Comparison of ENCODE assay signal across 13 cellular contexts in genomic region chr9:136096505-136097001, GRCh38. TPM values are rescaled to one million over a fixed set of nuclear protein-coding genes. Genes with fewer than 3 reads are reported as not detected.
DNase-seq lines count a peak whose midpoint lies in the region; ATAC-seq and TF ChIP-seq lines count a peak whose summit lies in the region.
"Had no signal": no experiment of that assay in that cellular context is flagged by ENCODE, and none has a peak within 500 bp of the region (broad histone marks: within the 10 kb centered on the region; RNA-seq: fewer than 3 reads in every experiment).

No MANE protein-coding gene starts in this region.

- no peaks in the 10 kb centered on the region for H3K9me2 ChIP-seq in GM23338 (ENCODE audit: insufficient read depth)

- H3K9me3 Mint-ChIP-seq in GM23338 (no peaks in the 10 kb centered on the region), neural crest cell (no peaks in the 10 kb centered on the region)
- H3K9me3 Mint-ChIP-seq: stimulated activated naive B cell treated with anti-CD40 and anti-IgM and Interleukin-4, amounts not matched to agents 10 μg/mL and 1 μg/mL and 100 μg/mL, for 72 hours had no signal

- ATAC-seq in GM23338: no peak
- no peak for ATAC-seq in GM21825 (IDR thresholded peaks at IDR 0.05; ENCODE audit: unreplicated experiment)
- ATAC-seq in GM21360 (IDR thresholded peaks at IDR 0.05; ENCODE audit: unreplicated experiment): no peak
- no peak for ATAC-seq in GM18511 (IDR thresholded peaks at IDR 0.05; ENCODE audit: unreplicated experiment)
- ATAC-seq: stimulated activated naive B cell treated with anti-CD40 and anti-IgM and Interleukin-4, amounts not matched to agents 10 μg/mL and 1 μg/mL and 100 μg/mL, for 72 hours had no signal

- peaks cover 22% of the 10 kb centered on the region for H3K4me1 ChIP-seq in GM23338 (ENCODE audit: insufficient read depth)
- peaks cover 16% of the 10 kb centered on the region for H3K4me1 ChIP-seq in adipocyte (ENCODE audit: control insufficient read depth, insufficient read depth, low read length)

- H3K4me3 Mint-ChIP-seq in GM23338 (peak overlapping the region; percentile 59), neural crest cell (peak overlapping the region; percentile 75)

- no peak for DNase-seq in AG10803 (ENCODE audit: low read depth)
- DNase-seq in GM23338 (ENCODE audit: low spot score): no peak
- no peak for DNase-seq in adipocyte (ENCODE audit: low read depth)
- no peak for DNase-seq in neural crest cell (ENCODE audit: low read depth, low spot score)
- DNase-seq in amygdala (lab: John Stamatoyannopoulos, UW): no peak
- DNase-seq: activated gamma-delta T cell; foreskin melanocyte; NCI-H1417 treated with DMSO at 0.1 percent for 48 hours; NCI-H69; stimulated activated naive B cell treated with anti-CD40 and anti-IgM and Interleukin-4, amounts not matched to agents 10 μg/mL and 1 μg/mL and 100 μg/mL, for 72 hours had no signal

- no peak for TF ChIP-seq CTCF in AG10803 (conservative IDR thresholded peaks at IDR 0.05; ENCODE audit: low read length)
- TF ChIP-seq CTCF in GM23338 (conservative IDR thresholded peaks at IDR 0.05; ENCODE audit: low read depth in 2 of 2): no peak
- TF ChIP-seq CTCF in neural crest cell (conservative IDR thresholded peaks at IDR 0.05): no peak

- H3K27me3 ChIP-seq in GM23338 (ENCODE audit: insufficient read depth) (peaks cover 31% of the 10 kb centered on the region), adipocyte (replicated peaks; ENCODE audit: control insufficient read depth, insufficient read depth, low read length) (peaks cover 4% of the 10 kb centered on the region)

- H3K4me3 ChIP-seq in AG10803 (ENCODE audit: low read length) (peak overlapping the region; percentile 63; the same call in 1 of the 2 replicates), GM23338 (no peak overlapping the region), adipocyte (ENCODE audit: low read length) (no peak overlapping the region)

- no peak overlapping the region for H2AFZ ChIP-seq in GM23338

- H3K4me2 ChIP-seq in GM23338: no peak overlapping the region

- no peaks in the 10 kb centered on the region for H3K36me3 Mint-ChIP-seq in GM23338 (ENCODE audit: low read depth)
- H3K36me3 Mint-ChIP-seq in neural crest cell (ENCODE audit: low read depth): no peaks in the 10 kb centered on the region
- H3K36me3 Mint-ChIP-seq: stimulated activated naive B cell treated with anti-CD40 and anti-IgM and Interleukin-4, amounts not matched to agents 10 μg/mL and 1 μg/mL and 100 μg/mL, for 72 hours had no signal

- H3K4me1 Mint-ChIP-seq in GM23338 (peaks cover 31% of the 10 kb centered on the region), neural crest cell (peaks cover 11% of the 10 kb centered on the region)

- H4K20me1 ChIP-seq in GM23338 (replicated peaks; ENCODE audit: insufficient read depth): no peaks in the 10 kb centered on the region

- H3K9ac ChIP-seq in adipocyte (ENCODE audit: low read length): peak overlapping the region; percentile 86

- no peaks in the 10 kb centered on the region for H3K9me3 ChIP-seq in adipocyte (ENCODE audit: control insufficient read depth, low read length)

- peaks cover 32% of the 10 kb centered on the region for H3K27me3 Mint-ChIP-seq in GM23338 (ENCODE audit: insufficient read depth, low read depth, poor library complexity)
- peaks cover 27% of the 10 kb centered on the region for H3K27me3 Mint-ChIP-seq in neural crest cell (ENCODE audit: low read depth)

- no peaks in the 10 kb centered on the region for H3K36me3 ChIP-seq in GM23338 (ENCODE audit: insufficient read depth)
- H3K36me3 ChIP-seq in adipocyte (ENCODE audit: control insufficient read depth, insufficient read depth, low read length, severe bottlenecking): no peaks in the 10 kb centered on the region

- no peaks in the 10 kb centered on the region for H3K79me2 ChIP-seq in GM23338 (replicated peaks; ENCODE audit: insufficient read depth)

- H3K27ac ChIP-seq in GM23338 (ENCODE audit: low read depth): no peak overlapping the region

- H3F3A ChIP-seq in GM23338 (replicated peaks; ENCODE audit: low read depth): peaks cover 6% of the 10 kb centered on the region; the same call in 1 of the 2 replicates

- H3K27ac Mint-ChIP-seq in GM23338 (no peak overlapping the region), neural crest cell (ENCODE audit: unreplicated experiment) (no peak overlapping the region)
- H3K27ac Mint-ChIP-seq: stimulated activated naive B cell treated with anti-CD40 and anti-IgM and Interleukin-4, amounts not matched to agents 10 μg/mL and 1 μg/mL and 100 μg/mL, for 72 hours had no signal

TF ChIP-seq in GM23338, 12 proteins besides CTCF, POLR2A, EP300 and RAD21 (continues in another document):
- TF ChIP-seq ZNF331 (CRISPR knock-in tag; IDR thresholded peaks at IDR 0.05; ENCODE audit: low read depth): no peak
- TF ChIP-seq JUNB (IDR thresholded peaks at IDR 0.05; ENCODE audit: unreplicated experiment): no peak
- no peak for TF ChIP-seq REST (IDR thresholded peaks at IDR 0.05; ENCODE audit: unreplicated experiment)
- no peak for TF ChIP-seq CREB1 (CRISPR knock-in tag; IDR thresholded peaks at IDR 0.05; ENCODE audit: low read depth)
- no peak for TF ChIP-seq POLR2AphosphoS5 (IDR thresholded peaks at IDR 0.05; ENCODE audit: low read depth)
- no peak for TF ChIP-seq NANOG (IDR thresholded peaks at IDR 0.05; ENCODE audit: borderline replicate concordance)
- TF ChIP-seq STAT1 (IDR thresholded peaks at IDR 0.05; ENCODE audit: unreplicated experiment): no peak

RNA-seq across cellular contexts. Expression of gene NACC2, which starts 1.5 kb away (rescaled TPM):
- 16.5 and 20.8 TPM in 2 replicates for total RNA-seq in GM23338 (2014; rRNA removed; shearing (Covaris generic))
- 3.2 and 3.8 TPM in 2 replicates for polyA plus RNA-seq in GM23338 (2016; fragmentation: Nextera tagmentation; extraction: Ambion mirVana)
- total RNA-seq in neural crest cell: 8.1 and 8.6 TPM in 2 replicates

RNA-seq across cellular contexts. Expression of gene TMEM250, which starts 22.1 kb away (rescaled TPM):
- 32.6 and 39.2 TPM in 2 replicates for total RNA-seq in GM23338 (2014; rRNA removed; shearing (Covaris generic))
- 11.8 and 12.2 TPM in 2 replicates for polyA plus RNA-seq in GM23338 (2016; fragmentation: Nextera tagmentation; extraction: Ambion mirVana)
- 37.4 and 39.0 TPM in 2 replicates for total RNA-seq in neural crest cell
